Comparison of ENCODE assay signal across 8 cellular contexts in genomic region chr2:169069341-169069740, GRCh38. TPM values are rescaled to one million over a fixed set of nuclear protein-coding genes. Genes with fewer than 3 reads are reported as not detected.
DNase-seq lines count a peak whose midpoint lies in the region; ATAC-seq and TF ChIP-seq lines count a peak whose summit lies in the region.

Gene DHRS9 (plus strand): TSS chr2:169069563. CDS start chr2:169081582, 12,019 bp downstream.

- TF ChIP-seq POLR2A in IMR-90 (IDR thresholded peaks at IDR 0.05; ENCODE audit: low read depth, low read length) = no peak

- ATAC-seq in IMR-90 (ENCODE audit: low read depth) (no peak), GM18858 (IDR thresholded peaks at IDR 0.05; ENCODE audit: unreplicated experiment) (no peak)

- no peak within 1 kb of the TSS for H3K23ac ChIP-seq in IMR-90 (ENCODE audit: low read depth, low read length)

- H3K9me1 ChIP-seq in IMR-90 (ENCODE audit: insufficient read depth, low read length) = no peaks in the 10 kb centered on the region

- H4K20me1 ChIP-seq in IMR-90 (ENCODE audit: insufficient read depth, low read length) = no peaks in the 10 kb centered on the region

- intact Hi-C loops in IMR-90 (cut with micrococcal nuclease) = no loop called here
- intact Hi-C loops in posterior vena cava (cut with DNase I) = no loop called here

- no peak within 1 kb of the TSS for H3K4me2 ChIP-seq in IMR-90 (ENCODE audit: low read depth, low read length)

- H3K9me3 Mint-ChIP-seq in type B pancreatic cell = no peaks in the 10 kb centered on the region

- in situ Hi-C loops in IMR-90 (cut with MboI; ENCODE audit: low sequenced_read_pairs) = no loop called here

- H3K18ac ChIP-seq in IMR-90 (ENCODE audit: low read depth, low read length) = no peak within 1 kb of the TSS

- no peaks in the 10 kb centered on the region for H3K36me3 Mint-ChIP-seq in type B pancreatic cell

- CTCF ChIA-PET in IMR-90 (lab: Yijun Ruan, JAX) = no interaction called here

- H2BK15ac ChIP-seq in IMR-90 (ENCODE audit: low read depth, low read length) = no peak within 1 kb of the TSS

- no peak within 1 kb of the TSS for H2BK120ac ChIP-seq in IMR-90 (ENCODE audit: low read depth, low read length)

- no peak for TF ChIP-seq CTCF in IMR-90 (conservative IDR thresholded peaks at IDR 0.05; ENCODE audit: low read depth, low read length)
- TF ChIP-seq CTCF in type B pancreatic cell (conservative IDR thresholded peaks at IDR 0.05) = no peak

- H3K27me3 ChIP-seq in IMR-90 (ENCODE audit: control insufficient read depth, insufficient read depth, low read length) = no peaks in the 10 kb centered on the region

- H3K9ac ChIP-seq in IMR-90 (ENCODE audit: low read depth, low read length) = no peak within 1 kb of the TSS

- no peak within 1 kb of the TSS for H2BK5ac ChIP-seq in IMR-90 (ENCODE audit: low read depth, low read length, poor library complexity, severe bottlenecking)

- H4K8ac ChIP-seq in IMR-90 (ENCODE audit: low read depth in 2 of 2, low read length in 2 of 2) = no peak within 1 kb of the TSS

- DNase-seq in CD1c-positive myeloid dendritic cell (ENCODE audit: extremely low spot score) = peak; percentile 92
- DNase-seq in IMR-90 = peak; percentile 7
- DNase-seq in amniotic epithelial cell (ENCODE audit: low read depth) = peak; percentile 87
- DNase-seq in myocyte (ENCODE audit: low read depth) = peak; percentile 16
- no peak for DNase-seq in type B pancreatic cell (ENCODE audit: extremely low spot score, unreplicated experiment)
- no peak for DNase-seq in posterior vena cava (ENCODE audit: low spot score)
- no peak for DNase-seq in hippocampal formation (lab: John Stamatoyannopoulos, UW)

- no peak within 1 kb of the TSS for H2AK9ac ChIP-seq in IMR-90 (replicated peaks; ENCODE audit: low read depth, low read length, poor library complexity)

- no peaks in the 10 kb centered on the region for H3K4me1 ChIP-seq in IMR-90 (ENCODE audit: control insufficient read depth, insufficient read depth, low read length)

- H3K4me3 Mint-ChIP-seq in type B pancreatic cell = no peak within 1 kb of the TSS

- no peak within 1 kb of the TSS for H2AK5ac ChIP-seq in IMR-90 (ENCODE audit: low read depth, low read length)

- no TSS peak for BruUV-seq in IMR-90 (replicated peaks; lab: Mats Ljungman, UMichigan)

- no peak within 1 kb of the TSS for H3K27ac Mint-ChIP-seq in type B pancreatic cell

- POLR2A ChIA-PET in IMR-90 (lab: Charles Lee; ENCODE audit: unreplicated experiment) = no interaction called here

- TF ChIP-seq RAD21 in IMR-90 (IDR thresholded peaks at IDR 0.05; ENCODE audit: low read length) = no peak

- H3K4me1 Mint-ChIP-seq in type B pancreatic cell (ENCODE audit: unreplicated experiment) = no peaks in the 10 kb centered on the region

- dilution Hi-C loops in IMR-90 (cut with HindIII; ENCODE audit: low sequenced_read_pairs, unreplicated experiment) = no loop called here

- H3K27me3 Mint-ChIP-seq in type B pancreatic cell = no peaks in the 10 kb centered on the region

- H3K27ac ChIP-seq in IMR-90 (ENCODE audit: insufficient read depth, low read length) = no peak within 1 kb of the TSS

- 0 out of 2 replicates have a peak, but pooled peaks cover 2% of the 10 kb centered on the region for H3K9me3 ChIP-seq in IMR-90 (ENCODE audit: control insufficient read depth, insufficient read depth, low read length)

- no peaks in the 10 kb centered on the region for H3K36me3 ChIP-seq in IMR-90 (ENCODE audit: control insufficient read depth, insufficient read depth, low read length)

- H4K5ac ChIP-seq in IMR-90 (ENCODE audit: low read depth, low read length) = no peak within 1 kb of the TSS

- H3K14ac ChIP-seq in IMR-90 (replicated peaks; ENCODE audit: low read depth, low read length) = no peak within 1 kb of the TSS

- H3K79me1 ChIP-seq in IMR-90 (ENCODE audit: low read depth in 1 of 2, low read length in 2 of 2) = no peaks in the 10 kb centered on the region

- no peak within 1 kb of the TSS for H3K4ac ChIP-seq in IMR-90 (ENCODE audit: low read depth, low read length)

- H2BK20ac ChIP-seq in IMR-90 (ENCODE audit: low read depth, low read length) = no peak within 1 kb of the TSS

- WGBS in IMR-90 (ENCODE audit: extremely low coverage in 2 of 2, insufficient read length in 1 of 2), 2 experiments = no CpG with 5 or more reads among the region's 5 CpGs

- no peak within 1 kb of the TSS for H3K4me3 ChIP-seq in IMR-90 (ENCODE audit: insufficient read depth, low read depth, low read length)

- H3K56ac ChIP-seq in IMR-90 (ENCODE audit: extremely low read depth, insufficient read depth, low read length) = no peak within 1 kb of the TSS

- H4K91ac ChIP-seq in IMR-90 (ENCODE audit: insufficient read depth, low read depth, low read length) = no peak within 1 kb of the TSS

- no peak within 1 kb of the TSS for H2AFZ ChIP-seq in IMR-90 (replicated peaks; ENCODE audit: low read length, poor library complexity)

TF ChIP-seq in IMR-90, 13 proteins besides CTCF, POLR2A, EP300 and RAD21:
- TF ChIP-seq CEBPB (IDR thresholded peaks at IDR 0.05; ENCODE audit: low read depth, low read length) = no peak
- TF ChIP-seq CHD1 (IDR thresholded peaks at IDR 0.05; ENCODE audit: low read depth, low read length) = no peak
- TF ChIP-seq SMC3 (IDR thresholded peaks at IDR 0.05; ENCODE audit: low read depth, low read length) = no peak
- no peak for TF ChIP-seq BHLHE40 (IDR thresholded peaks at IDR 0.05; ENCODE audit: low read depth, low read length)
- TF ChIP-seq RCOR1 (IDR thresholded peaks at IDR 0.05; ENCODE audit: insufficient replicate concordance, low read length) = no peak
- no peak for TF ChIP-seq MAZ (IDR thresholded peaks at IDR 0.05; ENCODE audit: borderline replicate concordance, low read depth, low read length)
- no peak for TF ChIP-seq FOS (IDR thresholded peaks at IDR 0.05; ENCODE audit: low read depth, low read length)
- no peak for TF ChIP-seq NFE2L2 (IDR thresholded peaks at IDR 0.05; ENCODE audit: low read depth, low read length)
- no peak for TF ChIP-seq USF2 (IDR thresholded peaks at IDR 0.05; ENCODE audit: low read depth, low read length)
- no peak for TF ChIP-seq MAFK (IDR thresholded peaks at IDR 0.05; ENCODE audit: low read depth, low read length)

RNA-seq across cellular contexts. Expression of gene DHRS9, which starts in this region (rescaled TPM):
- not detected in 2 replicates for total RNA-seq in IMR-90 (2012; rRNA removed)
- polyA plus RNA-seq in IMR-90 (2012; rRNA removed) = not detected in 2 replicates
- polyA plus RNA-seq in IMR-90 (2012; cell fraction: cytosol; rRNA removed) = not detected in 2 replicates
- polyA plus RNA-seq in IMR-90 (2012; cell fraction: nucleus; rRNA removed; ENCODE audit: low replicate concordance) = not detected in 2 replicates
- total RNA-seq in myocyte = not detected in 2 replicates
- not detected for polyA plus RNA-seq in myocyte (2012)
- 0.75 and 1.3 TPM in 2 replicates for total RNA-seq in type B pancreatic cell (ENCODE audit: low replicate concordance)
- total RNA-seq in posterior vena cava = under 1 TPM; 0.48 to 0.93 TPM

Comparison
In these comparisons a context has a peak if more than half of its experiments do, and no peak if none do; other contexts are left out.
1. Peak in DNase-seq in IMR-90; RNA of the gene not detected or under 1 TPM.
2. Peak in DNase-seq in myocyte; RNA of the gene not detected or under 1 TPM.
3. DNase-seq: peak in CD1c-positive myeloid dendritic cell (single experiment) and amniotic epithelial cell (single experiment); none in type B pancreatic cell (single experiment), posterior vena cava (single experiment) and hippocampal formation (0 of 2).